ENCODE assay signal across 1 cellular context in genomic region chr16:88503771-88504488, GRCh38.
TF ChIP-seq lines count a peak whose summit lies in the region.

No MANE protein-coding gene starts in this region.

TF ChIP-seq in HepG2, 621 proteins besides CTCF, POLR2A, EP300 and RAD21 (continued from another document and continues in another):
- TF ChIP-seq, protein P1, sequence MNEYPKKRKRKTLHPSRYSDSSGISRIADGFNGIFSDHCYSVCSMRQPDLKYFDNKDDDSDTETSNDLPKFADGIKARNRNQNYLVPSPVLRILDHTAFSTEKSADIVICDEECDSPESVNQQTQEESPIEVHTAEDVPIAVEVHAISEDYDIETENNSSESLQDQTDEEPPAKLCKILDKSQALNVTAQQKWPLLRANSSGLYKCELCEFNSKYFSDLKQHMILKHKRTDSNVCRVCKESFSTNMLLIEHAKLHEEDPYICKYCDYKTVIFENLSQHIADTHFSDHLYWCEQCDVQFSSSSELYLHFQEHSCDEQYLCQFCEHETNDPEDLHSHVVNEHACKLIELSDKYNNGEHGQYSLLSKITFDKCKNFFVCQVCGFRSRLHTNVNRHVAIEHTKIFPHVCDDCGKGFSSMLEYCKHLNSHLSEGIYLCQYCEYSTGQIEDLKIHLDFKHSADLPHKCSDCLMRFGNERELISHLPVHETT (CRISPR knock-in tag; conservative IDR thresholded peaks at IDR 0.05) = no peak
- TF ChIP-seq SPEN (CRISPR knock-in tag; IDR thresholded peaks at IDR 0.05; ENCODE audit: low read depth) = peak; percentile 65; the same call in 1 of the 2 replicates
- no peak for TF ChIP-seq ZNF598 (CRISPR knock-in tag; IDR thresholded peaks at IDR 0.05; ENCODE audit: borderline replicate concordance)
- peak; percentile 78 for TF ChIP-seq PAXIP1 (CRISPR knock-in tag; conservative IDR thresholded peaks at IDR 0.05)
- TF ChIP-seq ZNF672 (CRISPR knock-in tag; IDR thresholded peaks at IDR 0.05) = no peak
- no peak for TF ChIP-seq GTF2F1 (IDR thresholded peaks at IDR 0.05; ENCODE audit: low read length)
- TF ChIP-seq ZNF318 (CRISPR knock-in tag; IDR thresholded peaks at IDR 0.05) = no peak
- TF ChIP-seq NKX3-1 (CRISPR knock-in tag; IDR thresholded peaks at IDR 0.05) = 0 out of 2 replicates have a peak, but pooled peaks have one; percentile 20
- TF ChIP-seq ZNF629 (CRISPR knock-in tag; conservative IDR thresholded peaks at IDR 0.05) = peak; percentile 99
- 0 out of 4 replicates have a peak, but pooled peaks of 1 of the 2 experiments have one; percentile 15 for TF ChIP-seq HMGXB4 (CRISPR knock-in tag; IDR thresholded peaks at IDR 0.05; ENCODE audit: borderline replicate concordance in 1 of 2, low read depth in 1 of 2)
- no peak for TF ChIP-seq ZNF563 (CRISPR knock-in tag; IDR thresholded peaks at IDR 0.05)
- TF ChIP-seq ZNF337 (CRISPR knock-in tag; IDR thresholded peaks at IDR 0.05; ENCODE audit: borderline replicate concordance, low read depth) = peak; percentile 88; the same call in 1 of the 2 replicates
- no peak for TF ChIP-seq ZNF75D (CRISPR knock-in tag; IDR thresholded peaks at IDR 0.05; ENCODE audit: borderline replicate concordance)
- TF ChIP-seq ZNF614 (CRISPR knock-in tag; IDR thresholded peaks at IDR 0.05; ENCODE audit: borderline replicate concordance) = no peak; the same call in 1 of the 2 replicates
- no peak for TF ChIP-seq SAFB2 (CRISPR knock-in tag; IDR thresholded peaks at IDR 0.05; ENCODE audit: borderline replicate concordance, low read depth)
- TF ChIP-seq FOXC1 (CRISPR knock-in tag; IDR thresholded peaks at IDR 0.05; ENCODE audit: borderline replicate concordance) = no peak; the same call in 1 of the 2 replicates
- no peak for TF ChIP-seq ZNF841 (CRISPR knock-in tag; IDR thresholded peaks at IDR 0.05; ENCODE audit: borderline replicate concordance)
- no peak for TF ChIP-seq ELK4 (CRISPR knock-in tag; IDR thresholded peaks at IDR 0.05; ENCODE audit: borderline replicate concordance)
- peak; percentile 10; the same call in 1 of the 2 replicates for TF ChIP-seq POLR2G (IDR thresholded peaks at IDR 0.05; ENCODE audit: low read depth, low read length)
- TF ChIP-seq ZNF292 (CRISPR knock-in tag; IDR thresholded peaks at IDR 0.05; ENCODE audit: borderline replicate concordance, low read depth) = no peak
- TF ChIP-seq FOXA1 (IDR thresholded peaks at IDR 0.05) = no peak
- peak; percentile 73 for TF ChIP-seq FOXA1 (CRISPR knock-in tag; IDR thresholded peaks at IDR 0.05)
- TF ChIP-seq, protein P2, sequence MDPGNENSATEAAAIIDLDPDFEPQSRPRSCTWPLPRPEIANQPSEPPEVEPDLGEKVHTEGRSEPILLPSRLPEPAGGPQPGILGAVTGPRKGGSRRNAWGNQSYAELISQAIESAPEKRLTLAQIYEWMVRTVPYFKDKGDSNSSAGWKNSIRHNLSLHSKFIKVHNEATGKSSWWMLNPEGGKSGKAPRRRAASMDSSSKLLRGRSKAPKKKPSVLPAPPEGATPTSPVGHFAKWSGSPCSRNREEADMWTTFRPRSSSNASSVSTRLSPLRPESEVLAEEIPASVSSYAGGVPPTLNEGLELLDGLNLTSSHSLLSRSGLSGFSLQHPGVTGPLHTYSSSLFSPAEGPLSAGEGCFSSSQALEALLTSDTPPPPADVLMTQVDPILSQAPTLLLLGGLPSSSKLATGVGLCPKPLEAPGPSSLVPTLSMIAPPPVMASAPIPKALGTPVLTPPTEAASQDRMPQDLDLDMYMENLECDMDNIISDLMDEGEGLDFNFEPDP (CRISPR knock-in tag; conservative IDR thresholded peaks at IDR 0.05) = no peak
- 0 out of 2 replicates have a peak, but pooled peaks have one; percentile 36 for TF ChIP-seq ZSCAN21 (CRISPR knock-in tag; IDR thresholded peaks at IDR 0.05; ENCODE audit: borderline replicate concordance)
- no peak for TF ChIP-seq ELF1 (CRISPR knock-in tag; IDR thresholded peaks at IDR 0.05)
- TF ChIP-seq SNRNP70 (IDR thresholded peaks at IDR 0.05; ENCODE audit: low read depth, low read length) = no peak
- TF ChIP-seq CEBPZ (IDR thresholded peaks at IDR 0.05; ENCODE audit: low read length) = no peak
- no peak for TF ChIP-seq ESRRA (CRISPR knock-in tag; IDR thresholded peaks at IDR 0.05; ENCODE audit: low read depth)
